In genomic region chr3:66831931-66832330, GRCh38 we compare ENCODE assay signal across 27 cellular contexts.
"Had no signal": no experiment of that assay in that cellular context is flagged by ENCODE, and none has a peak within 500 bp of the region (broad histone marks: within the 10 kb centered on the region; RNA-seq: fewer than 3 reads in every experiment).

No MANE protein-coding gene starts in this region.

- H3K4me3 Mint-ChIP-seq: IgD-negative memory B cell had no signal

- H3K9me3 Mint-ChIP-seq: IgD-negative memory B cell had no signal

- H3K4me1 ChIP-seq: Peyer's patch, SJSA1 had no signal

- H3K9me3 ChIP-seq: Peyer's patch, SJSA1 had no signal

- H3K9ac ChIP-seq: KMS-11 had no signal

- H3K27me3 ChIP-seq: Peyer's patch had no signal

- H3K36me3 ChIP-seq: Peyer's patch, SJSA1 had no signal

- H3K27ac Mint-ChIP-seq: IgD-negative memory B cell had no signal

- H3K4me2 ChIP-seq: KMS-11, PC-9 had no signal

- H3K36me3 Mint-ChIP-seq: IgD-negative memory B cell had no signal

- H3K27ac ChIP-seq: HL-60, KMS-11, PC-9, Peyer's patch, SJSA1, SK-N-MC had no signal

- ATAC-seq: K562, Right ventricle myocardium inferior had no signal

- H2AFZ ChIP-seq: PC-9 had no signal

- DNase-seq: Kasumi-1; NCI-H1092; NCI-H1105 treated with DMSO at 0.1 percent for 48 hours; NCI-H1417 treated with DMSO at 0.1 percent for 48 hours; NCI-H146; NCI-H187; NCI-H2029; NCI-H2081 treated with DMSO at 0.1 percent for 48 hours; NCI-H2171; NCI-H226; NCI-H446; NCI-H510A; NCI-H524 treated with DMSO at 0.1 percent for 48 hours; NCI-H69; NCI-H774; NK-92 treated with Interleukin-12 subunit alpha and Interleukin-12 subunit beta, amount 100 ng/mL, for 24 hours; OCI-M1; PC-9; Peyer's patch; SHP77 treated with DMSO at 0.1 percent for 48 hours had no signal

- H3K4me3 ChIP-seq: K562, PC-9, Peyer's patch, SJSA1, SK-N-MC had no signal
